In the genomic region with DNA sequence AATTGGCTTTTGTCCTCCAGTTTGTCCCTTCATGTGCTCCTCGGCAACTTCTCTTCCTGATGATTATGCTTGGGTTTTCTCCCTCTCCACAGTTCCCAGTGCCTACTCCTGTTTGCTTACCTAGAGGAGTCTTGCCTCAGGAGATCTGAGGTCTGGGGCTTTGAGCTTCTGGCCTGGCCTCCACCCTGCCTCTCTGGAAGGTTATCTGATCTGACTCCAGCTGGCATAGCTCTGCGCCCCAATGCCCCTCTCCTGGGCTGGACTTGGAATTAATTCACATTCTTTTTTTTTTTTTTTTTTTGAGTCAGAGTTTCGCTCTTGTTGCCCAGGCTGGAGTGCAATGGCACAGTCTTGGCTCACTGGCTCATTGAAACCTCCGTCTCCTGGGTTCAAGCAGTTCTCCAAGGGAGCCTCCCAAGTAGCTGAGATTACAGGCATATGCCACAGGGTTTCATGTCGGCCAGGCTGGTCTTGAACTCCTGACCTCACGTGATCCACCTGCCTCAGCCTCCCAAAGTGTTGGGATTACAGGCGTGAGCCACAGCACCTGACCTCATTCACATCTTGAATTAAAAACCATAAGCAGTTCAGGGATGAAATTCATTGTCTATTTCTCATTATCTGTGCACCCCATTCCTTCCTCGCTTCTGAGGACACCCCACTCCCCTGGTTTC, we compare ENCODE assay signal across 17 cellular contexts. TPM values are rescaled to one million over a fixed set of nuclear protein-coding genes. Genes with fewer than 3 reads are reported as not detected.
DNase-seq lines count a peak whose midpoint lies in the region; ATAC-seq and TF ChIP-seq lines count a peak whose summit lies in the region.
"Had no signal": no experiment of that assay in that cellular context is flagged by ENCODE, and none has a peak within 500 bp of the region (broad histone marks: within the 10 kb centered on the region; RNA-seq: fewer than 3 reads in every experiment).

No MANE protein-coding gene starts in this region.

- DNase-seq in NCI-H524 (lab: John Stamatoyannopoulos, UW) (peak; percentile 38 to 69), NCI-H524 treated with DMSO at 0.1 percent for 48 hours (lab: John Stamatoyannopoulos, UW) (no peak), T-helper 17 cell (no peak), myocyte (ENCODE audit: low read depth) (peak; percentile 27), testis (no peak)
- no peak for DNase-seq in stimulated activated naive CD8-positive, alpha-beta T cell treated with anti-CD3 and anti-CD28 coated beads, Interleukin-15, Interleukin-2, amounts not matched to agents 100 U/mL and 50 U/mL, for 24 hours
- DNase-seq: AML-193, DMS79 treated with DMSO at 0.1 percent for 48 hours, H9, NCI-H1694 treated with DMSO at 0.1 percent for 48 hours, NCI-H345, NCI-H526 treated with DMSO at 0.1 percent for 48 hours had no signal

- H3K36me3 ChIP-seq in skeletal muscle tissue (ENCODE audit: control insufficient read depth in 3 of 3, insufficient read depth in 3 of 3, low read length in 3 of 3) (no peaks in the 10 kb centered on the region), testis (ENCODE audit: low read depth, missing control alignments) (no peaks in the 10 kb centered on the region)

- no peak overlapping the region for H3K4me3 Mint-ChIP-seq in T-helper 17 cell
- H3K4me3 Mint-ChIP-seq: H9 had no signal

- H3K9me3 ChIP-seq in T-helper 17 cell (ENCODE audit: control insufficient read depth, low read length, poor library complexity, severe bottlenecking) (no peaks in the 10 kb centered on the region), skeletal muscle tissue (ENCODE audit: control insufficient read depth in 3 of 3, low read length in 3 of 3) (no peaks in the 10 kb centered on the region), testis (no peaks in the 10 kb centered on the region)

- intact Hi-C loops in testis (cut with DNase I; ENCODE audit: low total_unique reads): no loop called here

- H3K9ac ChIP-seq in skeletal muscle tissue (ENCODE audit: low read depth in 1 of 3, low read length in 3 of 3): no peak overlapping the region

- H3K4me3 ChIP-seq in skeletal muscle tissue (ENCODE audit: low read length in 3 of 3) (peak overlapping the region in 1 of 3 donors; percentile 13), testis (no peak overlapping the region)

- peaks cover 2% of the 10 kb centered on the region for H3K4me1 Mint-ChIP-seq in T-helper 17 cell

- WGBS in testis, 2 donors: 83 to 86% methylated on average over 8 of the region's 8 CpGs

- no peak for TF ChIP-seq POLR2A in testis (IDR thresholded peaks at IDR 0.05)

- H3K27ac ChIP-seq in skeletal muscle tissue (ENCODE audit: low read depth, low read length) (peak overlapping the region; percentile 15), testis (no peak overlapping the region)
- H3K27ac ChIP-seq: 22Rv1, C4-2B had no signal

- no peak for ATAC-seq in T-helper 17 cell
- ATAC-seq in stimulated activated naive CD8-positive, alpha-beta T cell treated with anti-CD3 and anti-CD28 coated beads, Interleukin-15, Interleukin-2, amounts not matched to agents 100 U/mL and 50 U/mL, for 24 hours: no peak
- no peak for ATAC-seq in HG03457 (IDR thresholded peaks at IDR 0.05; ENCODE audit: unreplicated experiment)
- ATAC-seq: Right ventricle myocardium inferior had no signal

- peaks cover 6 to 9% (median 8%) of the 10 kb centered on the region in 3 donors for H3K4me1 ChIP-seq in skeletal muscle tissue (ENCODE audit: control insufficient read depth in 3 of 3, insufficient read depth in 3 of 3, low read length in 3 of 3)
- no peaks in the 10 kb centered on the region for H3K4me1 ChIP-seq in testis

- peaks cover 3% of the 10 kb centered on the region for H3K27me3 Mint-ChIP-seq in T-helper 17 cell

- H3K36me3 Mint-ChIP-seq in T-helper 17 cell (ENCODE audit: low read depth): peaks cover 3% of the 10 kb centered on the region

- H3K27me3 ChIP-seq in skeletal muscle tissue (ENCODE audit: control insufficient read depth in 3 of 3, insufficient read depth in 3 of 3, low read length in 3 of 3) (no peaks in the 10 kb centered on the region), testis (no peaks in the 10 kb centered on the region)

- TF ChIP-seq CTCF in testis (IDR thresholded peaks at IDR 0.05): no peak

- H3K27ac Mint-ChIP-seq in T-helper 17 cell: peak overlapping the region; percentile 39

RNA-seq across cellular contexts. Expression of a gene that starts 33.5 kb away (rescaled TPM):
- 10 to 100 TPM; 41.8 to 44.9 TPM for total RNA-seq in T-helper 17 cell
- total RNA-seq in myocyte: 623 and 628 TPM in 2 replicates
- polyA plus RNA-seq in myocyte (2012): 153 TPM
- 241 TPM for total RNA-seq in skeletal muscle tissue
- 10 to 100 TPM; 66.8 to 67.7 TPM for total RNA-seq in testis
- polyA plus RNA-seq in testis (ENCODE audit: insufficient read depth, low read depth, low replicate concordance): 92.4 TPM

RNA-seq across cellular contexts. Expression of a gene that starts 51.0 kb away (rescaled TPM):
- total RNA-seq in T-helper 17 cell: 10 to 100 TPM; 67.3 to 87.2 TPM
- total RNA-seq in myocyte: 157 and 173 TPM in 2 replicates
- 34.9 TPM for polyA plus RNA-seq in myocyte (2012)
- 82.5 TPM for total RNA-seq in skeletal muscle tissue
- 100 to 1,000 TPM; 105 to 123 TPM for total RNA-seq in testis
- polyA plus RNA-seq in testis (ENCODE audit: insufficient read depth, low read depth, low replicate concordance): 74.8 TPM

Comparison
In these comparisons a context has a peak if more than half of its experiments do, and no peak if none do; other contexts are left out.
1. DNase-seq: peak in NCI-H524 (2 of 2) and myocyte (single experiment); none in NCI-H524 treated with DMSO at 0.1 percent for 48 hours (single experiment), T-helper 17 cell (0 of 3), stimulated activated naive CD8-positive, alpha-beta T cell treated with anti-CD3 and anti-CD28 coated beads, Interleukin-15, Interleukin-2, amounts not matched to agents 100 U/mL and 50 U/mL, for 24 hours (single experiment) and testis (single experiment).